ENCODE assay signal across 8 cellular contexts in genomic region chr1:29245876-29246275, GRCh38. TPM values are rescaled to one million over a fixed set of nuclear protein-coding genes. Genes with fewer than 3 reads are reported as not detected.
DNase-seq lines count a peak whose midpoint lies in the region; ATAC-seq and TF ChIP-seq lines count a peak whose summit lies in the region.

No MANE protein-coding gene starts in this region.

- H3K27ac ChIP-seq in right lobe of liver = no peak overlapping the region

- no peak overlapping the region for H3K27ac Mint-ChIP-seq in CD14-positive monocyte

- H3K4me3 ChIP-seq in astrocyte of the cerebellum (ENCODE audit: low read depth, low read length) = no peak overlapping the region
- no peak overlapping the region for H3K4me3 ChIP-seq in right lobe of liver

- ATAC-seq in right lobe of liver = peak; percentile 67 to 82 (median 80)
- no peak for ATAC-seq in activated CD4-positive, CD25-positive, alpha-beta regulatory T cell treated with anti-CD3 and anti-CD28 coated beads, Interleukin-2, amount 50 U/mL, for 24 hours

- H3K4me1 ChIP-seq in right lobe of liver = peaks cover 0 to 7% (median 0%) of the 10 kb centered on the region in 4 donors

- H3K9me3 ChIP-seq in right lobe of liver = no peaks in the 10 kb centered on the region

- peaks cover 0 to 3% (median 0%) of the 10 kb centered on the region in 7 donors for H3K9me3 Mint-ChIP-seq in CD14-positive monocyte

- H3K4me1 Mint-ChIP-seq in CD14-positive monocyte = peaks cover 3% of the 10 kb centered on the region

- H3K36me3 ChIP-seq in right lobe of liver = no peaks in the 10 kb centered on the region

- 57% methylated on average over 4 of the region's 5 CpGs for WGBS in right lobe of liver (ENCODE audit: insufficient coverage, low coverage, low lambda C conversion rate, missing lambda C conversion rate)

- no peaks in the 10 kb centered on the region for H3K27me3 ChIP-seq in right lobe of liver

- DNase-seq in CD14-positive monocyte (ENCODE audit: low spot score) (peak; percentile 20), HPDE6-E6E7 (ENCODE audit: extremely low spot score) (peak; percentile 54), astrocyte of the cerebellum (ENCODE audit: low read depth) (no peak), right lobe of liver (no peak), NCI-H2029 treated with DMSO at 0.1 percent for 48 hours (lab: John Stamatoyannopoulos, UW) (no peak)
- DNase-seq in stimulated activated CD8-positive, alpha-beta memory T cell treated with anti-CD3 and anti-CD28 coated beads, Interleukin-4, amount 100 ng/mL, for 48 hours = no peak
- no peak for DNase-seq in activated CD8-positive, alpha-beta memory T cell treated with anti-CD3 and anti-CD28 coated beads, Interleukin-2, amount 50 U/mL, for 48 hours

- H3K27me3 Mint-ChIP-seq in CD14-positive monocyte (ENCODE audit: low read depth in 3 of 3) = peaks cover 5 to 16% (median 8%) of the 10 kb centered on the region in 3 donors

- no peaks in the 10 kb centered on the region for H3K36me3 Mint-ChIP-seq in CD14-positive monocyte

- intact Hi-C loops in CD14-positive monocyte (cut with micrococcal nuclease) (no loop called here), right lobe of liver (cut with DNase I) (loop anchor here in 1 of 2 donors (10.0 kb wide), 1 partner anchor 1139 kb away; no protein-coding TSS in a partner anchor)

- in situ Hi-C loops in astrocyte of the cerebellum (cut with HindIII; ENCODE audit: low sequenced_read_pairs) = loop anchor here (25.0 kb wide), 3 partner anchors 141 to 866 kb away; no protein-coding TSS in a partner anchor

- no peak for TF ChIP-seq POLR2A in right lobe of liver (IDR thresholded peaks at IDR 0.05)

- H3K4me3 Mint-ChIP-seq in CD14-positive monocyte = no peak overlapping the region

- TF ChIP-seq CTCF in CD14-positive monocyte (IDR thresholded peaks at IDR 0.05) = no peak
- peak; percentile 44 for TF ChIP-seq CTCF in astrocyte of the cerebellum (IDR thresholded peaks at IDR 0.05; ENCODE audit: low read depth, low read length, missing control alignments)
- TF ChIP-seq CTCF in right lobe of liver (IDR thresholded peaks at IDR 0.05) = peak; percentile 28 to 44 (median 42)

RNA-seq across cellular contexts. Expression of gene PTPRU, which starts 9.6 kb away (rescaled TPM):
- under 1 TPM in 1 of 2 donors, not detected in 1; 0.42 TPM for polyA plus RNA-seq in CD14-positive monocyte
- 10 to 100 TPM in 4 of 6 experiments, 1 to 10 TPM in 2; 4.8 to 22.3 (median 14.5) TPM for total RNA-seq in right lobe of liver

RNA-seq across cellular contexts. Expression of gene MECR, which starts 15.1 kb away (rescaled TPM):
- 1 to 10 TPM; 6.3 to 7.5 TPM for polyA plus RNA-seq in CD14-positive monocyte
- total RNA-seq in right lobe of liver = 10 to 100 TPM; 13.1 to 22.1 (median 15.7) TPM

Comparison
In these comparisons a context has a peak if more than half of its experiments do, and no peak if none do; other contexts are left out.
1. DNase-seq: peak in CD14-positive monocyte (single experiment) and HPDE6-E6E7 (single experiment); none in astrocyte of the cerebellum (single experiment), right lobe of liver (0 of 3), stimulated activated CD8-positive, alpha-beta memory T cell treated with anti-CD3 and anti-CD28 coated beads, Interleukin-4, amount 100 ng/mL, for 48 hours (single experiment), activated CD8-positive, alpha-beta memory T cell treated with anti-CD3 and anti-CD28 coated beads, Interleukin-2, amount 50 U/mL, for 48 hours (single experiment) and NCI-H2029 treated with DMSO at 0.1 percent for 48 hours (single experiment).
2. ATAC-seq: peak in right lobe of liver (4 of 4); none in activated CD4-positive, CD25-positive, alpha-beta regulatory T cell treated with anti-CD3 and anti-CD28 coated beads, Interleukin-2, amount 50 U/mL, for 24 hours (0 of 2).